In genomic region chr7:5554287-5554785, GRCh38 we compare ENCODE assay signal across 10 cellular contexts. TPM values are rescaled to one million over a fixed set of nuclear protein-coding genes. Genes with fewer than 3 reads are reported as not detected.
DNase-seq lines count a peak whose midpoint lies in the region; ATAC-seq and TF ChIP-seq lines count a peak whose summit lies in the region.
"Had no signal": no experiment of that assay in that cellular context is flagged by ENCODE, and none has a peak within 500 bp of the region (broad histone marks: within the 10 kb centered on the region; RNA-seq: fewer than 3 reads in every experiment).

No MANE protein-coding gene starts in this region.

- TF ChIP-seq CTCF in parathyroid adenoma (IDR thresholded peaks at IDR 0.05): no peak

- no peaks in the 10 kb centered on the region for H3K79me2 ChIP-seq in parathyroid adenoma

- H3K4me3 ChIP-seq in CD4-positive, CD25-positive, alpha-beta regulatory T cell (ENCODE audit: low read depth, low read length): no peak overlapping the region
- H3K4me3 ChIP-seq in NT2/D1 (ENCODE audit: insufficient read length, low read depth): no peak overlapping the region
- peak overlapping the region; percentile 11 for H3K4me3 ChIP-seq in parathyroid adenoma (ENCODE audit: low read depth, low read length)

- H3K27me3 Mint-ChIP-seq in CD4-positive, CD25-positive, alpha-beta regulatory T cell: peaks cover 10% of the 10 kb centered on the region

- H3K4me1 ChIP-seq in CD4-positive, CD25-positive, alpha-beta regulatory T cell (ENCODE audit: control insufficient read depth, insufficient read depth, low read length, poor library complexity, severe bottlenecking): peaks cover 44% of the 10 kb centered on the region
- H3K4me1 ChIP-seq in NT2/D1 (ENCODE audit: insufficient read depth, insufficient read length) (peaks cover 24% of the 10 kb centered on the region), parathyroid adenoma (peaks cover 18% of the 10 kb centered on the region)

- H2AFZ ChIP-seq in parathyroid adenoma: no peak overlapping the region

- H3K36me3 ChIP-seq in CD4-positive, CD25-positive, alpha-beta regulatory T cell (ENCODE audit: control insufficient read depth, insufficient read depth, low read length): no peaks in the 10 kb centered on the region
- H3K36me3 ChIP-seq in NT2/D1 (ENCODE audit: insufficient read depth, insufficient read length, low read length) (no peaks in the 10 kb centered on the region), parathyroid adenoma (ENCODE audit: control insufficient read depth, insufficient read depth, low read length) (no peaks in the 10 kb centered on the region)

- H3K9me3 ChIP-seq in CD4-positive, CD25-positive, alpha-beta regulatory T cell (ENCODE audit: control insufficient read depth in 2 of 2, low read length in 2 of 2): no peaks in the 10 kb centered on the region
- H3K9me3 ChIP-seq in NT2/D1 (ENCODE audit: insufficient read depth, low read length) (no peaks in the 10 kb centered on the region), parathyroid adenoma (ENCODE audit: control insufficient read depth, low read length) (no peaks in the 10 kb centered on the region)

- no peaks in the 10 kb centered on the region for H3K36me3 Mint-ChIP-seq in CD4-positive, CD25-positive, alpha-beta regulatory T cell

- no peak for DNase-seq in CD4-positive, CD25-positive, alpha-beta regulatory T cell
- DNase-seq in NT2/D1 (ENCODE audit: low read depth, low spot score) (no peak), epithelial cell of prostate (ENCODE audit: low read depth, low spot score) (no peak), iPS-NIHi7 (ENCODE audit: extremely low spot score) (no peak), hippocampal formation (lab: John Stamatoyannopoulos, UW) (no peak)
- DNase-seq: activated CD4-positive, alpha-beta T cell treated with anti-CD3 and anti-CD28 coated beads, Interleukin-2, amount 50 U/mL, for 4 hours; DMS79 treated with DMSO at 0.1 percent for 48 hours had no signal

- H3K27ac Mint-ChIP-seq in CD4-positive, CD25-positive, alpha-beta regulatory T cell: peak overlapping the region in 2 of 3 donors; percentile 32 to 65

- peak overlapping the region; percentile 43 to 75 (median 72) for H3K4me3 Mint-ChIP-seq in CD4-positive, CD25-positive, alpha-beta regulatory T cell

- peaks cover 0 to 43% (median 19%) of the 10 kb centered on the region in 4 donors for H3K4me1 Mint-ChIP-seq in CD4-positive, CD25-positive, alpha-beta regulatory T cell

- no peak for ATAC-seq in CD4-positive, CD25-positive, alpha-beta regulatory T cell (ENCODE audit: low read depth in 2 of 2)
- no peak for ATAC-seq in HG02970 (IDR thresholded peaks at IDR 0.05; ENCODE audit: low FRiP score, unreplicated experiment)
- no peak for ATAC-seq in HG03571 (IDR thresholded peaks at IDR 0.05; ENCODE audit: unreplicated experiment)

- H3K27me3 ChIP-seq in CD4-positive, CD25-positive, alpha-beta regulatory T cell (ENCODE audit: control insufficient read depth, insufficient read depth, low read length): no peaks in the 10 kb centered on the region
- no peaks in the 10 kb centered on the region for H3K27me3 ChIP-seq in NT2/D1 (ENCODE audit: insufficient read depth, insufficient read length)
- H3K27me3 ChIP-seq in parathyroid adenoma (ENCODE audit: control insufficient read depth, insufficient read depth, low read length): no peaks in the 10 kb centered on the region

- H3K9me3 Mint-ChIP-seq in CD4-positive, CD25-positive, alpha-beta regulatory T cell: no peaks in the 10 kb centered on the region

- H3K4me2 ChIP-seq in parathyroid adenoma (ENCODE audit: low read length): peak overlapping the region; percentile 58

- H3K9ac ChIP-seq in NT2/D1 (ENCODE audit: insufficient read length, low read depth) (peak overlapping the region; percentile 64), parathyroid adenoma (no peak overlapping the region)

- no peak overlapping the region for H3K27ac ChIP-seq in CD4-positive, CD25-positive, alpha-beta regulatory T cell (ENCODE audit: insufficient read depth, low read length, poor library complexity, severe bottlenecking)
- H3K27ac ChIP-seq in epithelial cell of prostate (peak overlapping the region; percentile 99), parathyroid adenoma (no peak overlapping the region)

RNA-seq across cellular contexts. Expression of gene ACTB, which starts 23.9 kb away (rescaled TPM):
- total RNA-seq in CD4-positive, CD25-positive, alpha-beta regulatory T cell: 4,658 TPM
- over 10,000 TPM; 15,124 to 22,941 (median 18,492) TPM for polyA plus RNA-seq in CD4-positive, CD25-positive, alpha-beta regulatory T cell

RNA-seq across cellular contexts. Expression of gene FSCN1, which starts 38.3 kb away (rescaled TPM):
- 7.9 TPM for total RNA-seq in CD4-positive, CD25-positive, alpha-beta regulatory T cell
- polyA plus RNA-seq in CD4-positive, CD25-positive, alpha-beta regulatory T cell: under 1 TPM in 2 of 4 donors, not detected in 2; 0.07 to 0.14 TPM

RNA-seq across cellular contexts. Expression of gene FBXL18, which starts 40.7 kb away (rescaled TPM):
- 10.7 TPM for total RNA-seq in CD4-positive, CD25-positive, alpha-beta regulatory T cell
- polyA plus RNA-seq in CD4-positive, CD25-positive, alpha-beta regulatory T cell: 1 to 10 TPM in 2 of 4 donors, under 1 TPM in 2; 0.74 to 1.3 (median 1.1) TPM
